In genomic region chr18:58186258-58186948, GRCh38 we compare ENCODE assay signal across 11 cellular contexts.
DNase-seq lines count a peak whose midpoint lies in the region; ATAC-seq and TF ChIP-seq lines count a peak whose summit lies in the region.
"Had no signal": no experiment of that assay in that cellular context is flagged by ENCODE, and none has a peak within 500 bp of the region (broad histone marks: within the 10 kb centered on the region; RNA-seq: fewer than 3 reads in every experiment).

No MANE protein-coding gene starts in this region.

- H3K9me3 Mint-ChIP-seq in WTC11, result no peaks in the 10 kb centered on the region
- H3K9me3 Mint-ChIP-seq: effector memory CD8-positive, alpha-beta T cell had no signal

- POLR2A ChIA-PET in WTC11 (lab: Charles Lee), result no interaction called here

- H3K27me3 Mint-ChIP-seq in WTC11 (ENCODE audit: low read depth), result no peaks in the 10 kb centered on the region

- H3K36me3 Mint-ChIP-seq in WTC11, result no peaks in the 10 kb centered on the region

- peak overlapping the region; percentile 50 for H3K27ac Mint-ChIP-seq in WTC11

- no peak overlapping the region for H3K4me3 Mint-ChIP-seq in WTC11
- H3K4me3 Mint-ChIP-seq: effector memory CD8-positive, alpha-beta T cell had no signal

- TF ChIP-seq POLR2A in GM18505 (IDR thresholded peaks at IDR 0.05; ENCODE audit: borderline replicate concordance, extremely low read depth, insufficient read depth, insufficient read length), result no peak

- CTCF ChIA-PET in WTC11 (lab: Charles Lee), result interaction anchor here (0.6 to 1.5 kb wide), 2 partner anchors 13 to 143 kb away, joined by 3 to 4 read pairs; partner anchors contain the start of gene NEDD4L

- TF ChIP-seq CTCF in WTC11 (IDR thresholded peaks at IDR 0.05), result no peak

- DNase-seq in NCI-H345 (lab: John Stamatoyannopoulos, UW) (peak; percentile 7), NCI-H345 treated with DMSO at 0.1 percent for 48 hours (lab: John Stamatoyannopoulos, UW; ENCODE audit: unreplicated experiment) (no peak), WTC11 (ENCODE audit: low spot score) (no peak), iris pigment epithelial cell (ENCODE audit: low read depth) (peak; percentile 93), stromal cell of bone marrow (ENCODE audit: low read depth) (peak; percentile 30)
- DNase-seq in activated naive CD4-positive, alpha-beta T cell (lab: John Stamatoyannopoulos, UW), result no peak
- DNase-seq: activated CD4-positive, alpha-beta T cell treated with anti-CD3 and anti-CD28 coated beads for 1 hour; effector memory CD8-positive, alpha-beta T cell had no signal

- H3K4me1 Mint-ChIP-seq in WTC11, result peaks cover 53% of the 10 kb centered on the region

- ATAC-seq in WTC11 (peak; percentile 31), GM18520 (IDR thresholded peaks at IDR 0.05; ENCODE audit: unreplicated experiment) (no peak), GM18505 (IDR thresholded peaks at IDR 0.05; ENCODE audit: unreplicated experiment) (no peak)
- ATAC-seq: effector memory CD8-positive, alpha-beta T cell; K562 had no signal

TF ChIP-seq in WTC11, 78 proteins besides CTCF, POLR2A, EP300 and RAD21:
- TF ChIP-seq ERG (CRISPR knock-in tag; IDR thresholded peaks at IDR 0.05), result no peak
- TF ChIP-seq SOX15 (CRISPR knock-in tag; IDR thresholded peaks at IDR 0.05), result no peak
- no peak for TF ChIP-seq PRRX2 (CRISPR knock-in tag; IDR thresholded peaks at IDR 0.05)

Comparison
In these comparisons a context has a peak if more than half of its experiments do, and no peak if none do; other contexts are left out.
1. DNase-seq: peak in NCI-H345 (single experiment), iris pigment epithelial cell (single experiment) and stromal cell of bone marrow (single experiment); none in NCI-H345 treated with DMSO at 0.1 percent for 48 hours (single experiment), WTC11 (single experiment) and activated naive CD4-positive, alpha-beta T cell (0 of 4).